Comparison of ENCODE assay signal across 18 cellular contexts in genomic region chr5:29518176-29518575, GRCh38.
"Had no signal": no experiment of that assay in that cellular context is flagged by ENCODE, and none has a peak within 500 bp of the region (broad histone marks: within the 10 kb centered on the region; RNA-seq: fewer than 3 reads in every experiment).

No MANE protein-coding gene starts in this region.

- H3K27me3 ChIP-seq: cardiac muscle cell, hepatocyte, right atrium auricular region, thyroid gland had no signal

- H3K4me1 ChIP-seq: right atrium auricular region, thyroid gland had no signal

- H3K27ac Mint-ChIP-seq: activated naive CD8-positive, alpha-beta T cell treated with anti-CD3 and anti-CD28 coated beads for 36 hours; activated T-helper 1 cell treated with anti-CD3 and anti-CD28 coated beads, Interleukin-12 subunit alpha, Interleukin-12 subunit beta, Interleukin-2, Interleukin-4 antibody, amounts not matched to agents 30 ng/mL and 10 ng/mL and 1 ng/mL, durations not matched to agents 14 hours and 24 hours and 36 hours; effector memory CD8-positive, alpha-beta T cell; memory B cell; naive B cell; progenitor cell of endocrine pancreas had no signal

- H2AFZ ChIP-seq: hepatocyte had no signal

- H3K27me3 Mint-ChIP-seq: activated naive CD8-positive, alpha-beta T cell treated with anti-CD3 and anti-CD28 coated beads for 36 hours; effector memory CD8-positive, alpha-beta T cell; memory B cell; naive B cell; progenitor cell of endocrine pancreas had no signal

- H3K79me2 ChIP-seq: hepatocyte had no signal

- H3K9me3 ChIP-seq: right atrium auricular region, thyroid gland had no signal

- H3K36me3 Mint-ChIP-seq: activated naive CD8-positive, alpha-beta T cell treated with anti-CD3 and anti-CD28 coated beads for 36 hours; memory B cell; naive B cell had no signal

- DNase-seq: activated CD4-positive, alpha-beta T cell treated with anti-CD3 and anti-CD28 coated beads, Interleukin-2, amount 50 U/mL, for 48 hours; activated naive CD8-positive, alpha-beta T cell treated with anti-CD3 and anti-CD28 coated beads for 36 hours; activated T-cell treated with anti-CD3 and anti-CD28 coated beads for 4 hours; amniotic stem cell; effector memory CD8-positive, alpha-beta T cell; mucosa of descending colon; naive B cell; stimulated activated CD4-positive, alpha-beta T cell treated with anti-CD3 and anti-CD28 coated beads, Interleukin-2, amount 100 ng/mL, for 24 hours; stimulated activated naive CD4-positive, alpha-beta T cell treated with Interleukin-2 at 50 U/mL for 16 hours; thyroid gland had no signal

- H3K4me2 ChIP-seq: hepatocyte had no signal

- H3K4me1 Mint-ChIP-seq: activated naive CD8-positive, alpha-beta T cell treated with anti-CD3 and anti-CD28 coated beads for 36 hours; memory B cell; naive B cell; neural crest cell had no signal

- H3K27ac ChIP-seq: cardiac muscle cell, hepatocyte, right atrium auricular region, thyroid gland, VCaP had no signal

- H3K4me3 Mint-ChIP-seq: activated naive CD8-positive, alpha-beta T cell treated with anti-CD3 and anti-CD28 coated beads for 36 hours; activated T-helper 1 cell treated with anti-CD3 and anti-CD28 coated beads, Interleukin-12 subunit alpha, Interleukin-12 subunit beta, Interleukin-2, Interleukin-4 antibody, amounts not matched to agents 30 ng/mL and 10 ng/mL and 1 ng/mL, durations not matched to agents 14 hours and 24 hours and 36 hours; effector memory CD8-positive, alpha-beta T cell; memory B cell; naive B cell; neural crest cell had no signal

- H3K9me3 Mint-ChIP-seq: activated naive CD8-positive, alpha-beta T cell treated with anti-CD3 and anti-CD28 coated beads for 36 hours; memory B cell; neural crest cell had no signal

- H3K36me3 ChIP-seq: cardiac muscle cell, right atrium auricular region, thyroid gland had no signal

- H3K4me3 ChIP-seq: cardiac muscle cell, hepatocyte, mucosa of descending colon, right atrium auricular region, thyroid gland had no signal
